15 cellular contexts compared by ENCODE assay signal in genomic region chr2:197847666-197848401, GRCh38. TPM values are rescaled to one million over a fixed set of nuclear protein-coding genes. Genes with fewer than 3 reads are reported as not detected.
DNase-seq lines count a peak whose midpoint lies in the region; ATAC-seq lines count a peak whose summit lies in the region.
"Had no signal": no experiment of that assay in that cellular context is flagged by ENCODE, and none has a peak within 500 bp of the region (broad histone marks: within the 10 kb centered on the region; RNA-seq: fewer than 3 reads in every experiment).

No MANE protein-coding gene starts in this region.

- in situ Hi-C loops in ACHN (cut with HindIII; ENCODE audit: low pct_ligation_motif_present, low pct_unique_long_range_greater_than_20kb, low sequenced_read_pairs) = no loop called here

- H2BK5ac ChIP-seq in trophoblast cell (ENCODE audit: low read depth, low read length, poor library complexity) = no peak overlapping the region

- H3K36me3 ChIP-seq in trophoblast cell (ENCODE audit: control insufficient read depth in 1 of 2, insufficient read depth in 2 of 2, low read length in 2 of 2) = no peaks in the 10 kb centered on the region
- H3K36me3 ChIP-seq: cardiac muscle cell, gastrocnemius medialis, pancreas, transverse colon had no signal

- no peaks in the 10 kb centered on the region for H3K9me3 Mint-ChIP-seq in activated T-cell treated with anti-CD3 and anti-CD28 coated beads, Interleukin-2, amount 50 U/mL, for 4 hours
- H3K9me3 Mint-ChIP-seq: activated T-helper 2 cell treated with anti-CD3 and anti-CD28 coated beads, Interferon-gamma antibody, Interleukin-2, Interleukin-4, amounts not matched to agents 10 μg/mL and 5 μg/mL and 100 μg/mL, durations not matched to agents 14 hours and 24 hours and 36 hours had no signal

- no peak overlapping the region for H2AFZ ChIP-seq in trophoblast cell (ENCODE audit: insufficient read depth, low read length, poor library complexity)

- H3K4ac ChIP-seq in trophoblast cell (ENCODE audit: low read depth, low read length) = no peak overlapping the region

- H4K12ac ChIP-seq in trophoblast cell (ENCODE audit: low read depth, low read length) = no peak overlapping the region

- no peak overlapping the region for H2AK5ac ChIP-seq in trophoblast cell (ENCODE audit: low read length)

- H3K36me3 Mint-ChIP-seq in activated T-cell treated with anti-CD3 and anti-CD28 coated beads, Interleukin-2, amount 50 U/mL, for 4 hours (ENCODE audit: insufficient read depth) = peaks cover 3% of the 10 kb centered on the region

- no peak overlapping the region for H3K4me3 ChIP-seq in trophoblast cell (ENCODE audit: low read depth, low read length)
- H3K4me3 ChIP-seq: cardiac muscle cell, gastrocnemius medialis, pancreas, transverse colon had no signal

- H2BK120ac ChIP-seq in trophoblast cell (ENCODE audit: insufficient read depth, low read length, poor library complexity) = no peak overlapping the region

- no peaks in the 10 kb centered on the region for H3K27me3 ChIP-seq in trophoblast cell (ENCODE audit: insufficient read depth, low read length)
- H3K27me3 ChIP-seq: gastrocnemius medialis, pancreas, transverse colon had no signal

- H3K9ac ChIP-seq in trophoblast cell (ENCODE audit: low read length) = no peak overlapping the region

- peak overlapping the region; percentile 40 for H3K4me3 Mint-ChIP-seq in activated T-cell treated with anti-CD3 and anti-CD28 coated beads, Interleukin-2, amount 50 U/mL, for 4 hours

- no peak overlapping the region for H3K14ac ChIP-seq in trophoblast cell (ENCODE audit: low read length)

- H3K79me1 ChIP-seq in trophoblast cell (ENCODE audit: low read length) = no peaks in the 10 kb centered on the region

- no peak overlapping the region for H4K91ac ChIP-seq in trophoblast cell (ENCODE audit: low read depth, low read length)

- H3K79me2 ChIP-seq in trophoblast cell (ENCODE audit: control insufficient read depth, insufficient read depth, low read length, poor library complexity) = no peaks in the 10 kb centered on the region

- H3K18ac ChIP-seq in trophoblast cell (ENCODE audit: low read length) = no peak overlapping the region

- no peak overlapping the region for H2BK12ac ChIP-seq in trophoblast cell (ENCODE audit: low read length)

- no peak overlapping the region for H4K8ac ChIP-seq in trophoblast cell (ENCODE audit: low read depth, low read length)

- H3K23ac ChIP-seq in trophoblast cell (ENCODE audit: low read length) = no peak overlapping the region

- peaks cover 83% of the 10 kb centered on the region for H3K4me1 Mint-ChIP-seq in activated T-cell treated with anti-CD3 and anti-CD28 coated beads, Interleukin-2, amount 50 U/mL, for 4 hours (ENCODE audit: low read depth)

- H3K9me3 ChIP-seq in trophoblast cell (ENCODE audit: insufficient read depth, low read depth, low read length) = no peaks in the 10 kb centered on the region
- H3K9me3 ChIP-seq: gastrocnemius medialis, pancreas, transverse colon had no signal

- H3K4me1 ChIP-seq in trophoblast cell (ENCODE audit: control insufficient read depth in 1 of 2, insufficient read depth in 2 of 2, low read length in 2 of 2) = no peaks in the 10 kb centered on the region
- H3K4me1 ChIP-seq: pancreas had no signal

- peaks cover 2% of the 10 kb centered on the region for H3K27me3 Mint-ChIP-seq in activated T-cell treated with anti-CD3 and anti-CD28 coated beads, Interleukin-2, amount 50 U/mL, for 4 hours (ENCODE audit: low read depth)

- ATAC-seq in activated T-cell treated with anti-CD3 and anti-CD28 coated beads, Interleukin-2, amount 50 U/mL, for 4 hours = peak; percentile 93 to 95
- ATAC-seq: pancreas had no signal

- no peak overlapping the region for H3K4me2 ChIP-seq in trophoblast cell (ENCODE audit: low read length)

- no CpG with 5 or more reads among the region's 7 CpGs for WGBS in trophoblast cell (ENCODE audit: extremely low coverage, insufficient coverage, insufficient read length)

- DNase-seq in activated T-cell treated with anti-CD3 and anti-CD28 coated beads, Interleukin-2, amount 50 U/mL, for 4 hours = no peak
- DNase-seq in activated T-cell treated with anti-CD3 and anti-CD28 coated beads for 4 hours (no peak), LHCN-M2 (ENCODE audit: low read depth) (peak; percentile 64), trophoblast cell (peak; percentile 29 to 57), ACHN (no peak), NCI-H2171 treated with DMSO at 0.1 percent for 48 hours (lab: John Stamatoyannopoulos, UW) (no peak), NCI-H510A (lab: John Stamatoyannopoulos, UW) (no peak)
- peak; percentile 58 for DNase-seq in central memory CD4-positive, alpha-beta T cell
- DNase-seq: DMS 273 treated with DMSO at 0.1 percent for 48 hours, gastrocnemius medialis, NCI-H1092 treated with DMSO at 0.1 percent for 48 hours, pancreas, transverse colon had no signal

- H3K27ac ChIP-seq in trophoblast cell (ENCODE audit: low read depth, low read length) = no peak overlapping the region
- H3K27ac ChIP-seq: cardiac muscle cell, pancreas, transverse colon had no signal

RNA-seq across cellular contexts. Expression of gene PLCL1, which starts 43.4 kb away (rescaled TPM):
- 1 to 10 TPM in 2 of 3 donors, under 1 TPM in 1; 0.94 to 1.8 (median 1.2) TPM for total RNA-seq in activated T-cell treated with anti-CD3 and anti-CD28 coated beads, Interleukin-2, amount 50 U/mL, for 4 hours
- total RNA-seq in LHCN-M2 (2014; rRNA removed) = 0.06 TPM in 1 of 2 replicates, not detected in the other
- polyA plus RNA-seq in LHCN-M2 (2012) = not detected
- polyA plus RNA-seq in trophoblast cell (2013) = 0.14 TPM in 2 replicates

Comparison
In these comparisons a context has a peak if more than half of its experiments do, and no peak if none do; other contexts are left out.
1. DNase-seq: peak in LHCN-M2 (single experiment), central memory CD4-positive, alpha-beta T cell (single experiment) and trophoblast cell (2 of 2); none in activated T-cell treated with anti-CD3 and anti-CD28 coated beads, Interleukin-2, amount 50 U/mL, for 4 hours (single experiment), activated T-cell treated with anti-CD3 and anti-CD28 coated beads for 4 hours (single experiment), ACHN (single experiment), NCI-H2171 treated with DMSO at 0.1 percent for 48 hours (single experiment) and NCI-H510A (single experiment).